ENCODE assay signal across 16 cellular contexts in the genomic region with DNA sequence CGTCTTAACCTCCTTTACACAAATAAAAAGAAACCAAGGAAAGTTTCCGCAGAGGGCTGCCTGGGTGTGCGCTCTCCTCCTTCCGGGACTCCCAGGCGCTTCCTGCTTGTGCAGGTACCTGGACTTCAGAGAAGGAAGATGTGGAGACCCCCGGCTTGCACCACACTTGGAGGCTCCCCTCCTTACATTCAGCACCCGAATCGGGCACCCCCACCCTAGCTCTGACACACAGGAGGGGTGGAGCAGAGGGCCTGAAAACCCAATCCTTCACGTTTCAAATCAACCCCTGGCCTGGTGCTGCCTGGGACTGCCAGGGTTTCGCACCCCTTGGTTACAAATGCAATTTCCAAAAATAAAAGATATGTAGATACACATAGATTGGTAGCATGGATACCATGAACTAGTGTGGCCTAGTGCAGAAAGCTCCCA. TPM values are rescaled to one million over a fixed set of nuclear protein-coding genes. Genes with fewer than 3 reads are reported as not detected.
DNase-seq lines count a peak whose midpoint lies in the region; TF ChIP-seq lines count a peak whose summit lies in the region.
"Had no signal": no experiment of that assay in that cellular context is flagged by ENCODE, and none has a peak within 500 bp of the region (broad histone marks: within the 10 kb centered on the region; RNA-seq: fewer than 3 reads in every experiment).

No MANE protein-coding gene starts in this region.

- peak overlapping the region; percentile 96 for H3K4me2 ChIP-seq in smooth muscle cell

- H3K4me3 ChIP-seq in HUES64 (ENCODE audit: low read length) (peak overlapping the region; percentile 38), iPS-18a (ENCODE audit: low read length) (peak overlapping the region; percentile 15), smooth muscle cell (no peak overlapping the region), Caco-2 (ENCODE audit: low read depth, low read length) (no peak overlapping the region)

- no peaks in the 10 kb centered on the region for H3K9me3 Mint-ChIP-seq in activated T-cell treated with anti-CD3 and anti-CD28 coated beads, Interleukin-2, amount 50 U/mL, for 24 hours
- H3K9me3 Mint-ChIP-seq in Caco-2 (ENCODE audit: unreplicated experiment) = no peaks in the 10 kb centered on the region

- H3K27me3 ChIP-seq in HUES64 (ENCODE audit: insufficient read depth, low read length) (peaks cover 97% of the 10 kb centered on the region), iPS-18a (ENCODE audit: control insufficient read depth, insufficient read depth, low read length) (peaks cover 99% of the 10 kb centered on the region), smooth muscle cell (ENCODE audit: low read depth) (peaks cover 91% of the 10 kb centered on the region), Caco-2 (replicated peaks; ENCODE audit: control insufficient read depth, insufficient read depth, low read length) (no peaks in the 10 kb centered on the region)

- peaks cover 13% of the 10 kb centered on the region for H4K20me1 ChIP-seq in smooth muscle cell (ENCODE audit: low read depth)

- WGBS in HUES64 = 59% methylated on average over 10 of the region's 10 CpGs
- WGBS in smooth muscle cell (ENCODE audit: low lambda C conversion rate) = 44% methylated on average over 10 of the region's 10 CpGs

- intact Hi-C loops in Caco-2 (cut with micrococcal nuclease; ENCODE audit: unreplicated experiment) = loop anchor here (10.0 kb wide), 2 partner anchors 136 to 296 kb away; no protein-coding TSS in a partner anchor

- no peaks in the 10 kb centered on the region for H3K79me2 ChIP-seq in smooth muscle cell (ENCODE audit: low read depth)

- H3K36me3 Mint-ChIP-seq in activated T-cell treated with anti-CD3 and anti-CD28 coated beads, Interleukin-2, amount 50 U/mL, for 24 hours (ENCODE audit: low read depth) = no peaks in the 10 kb centered on the region
- H3K36me3 Mint-ChIP-seq in Caco-2 (ENCODE audit: insufficient read depth, unreplicated experiment) = peaks cover 7% of the 10 kb centered on the region

- CTCF ChIA-PET in Caco-2 (lab: Charles Lee) = no interaction called here

- POLR2A ChIA-PET in Caco-2 (lab: Charles Lee) = no interaction called here

- H3K4me1 Mint-ChIP-seq in activated T-cell treated with anti-CD3 and anti-CD28 coated beads, Interleukin-2, amount 50 U/mL, for 24 hours (ENCODE audit: low read depth) = peaks cover 54% of the 10 kb centered on the region
- H3K4me1 Mint-ChIP-seq in Caco-2 (ENCODE audit: low read depth, unreplicated experiment) = no peaks in the 10 kb centered on the region

- H3K4me3 Mint-ChIP-seq in activated T-cell treated with anti-CD3 and anti-CD28 coated beads, Interleukin-2, amount 50 U/mL, for 24 hours = no peak overlapping the region
- H3K4me3 Mint-ChIP-seq in Caco-2 (ENCODE audit: unreplicated experiment) = no peak overlapping the region

- BruUV-seq in Caco-2 (replicated peaks; lab: Mats Ljungman, UMichigan) = no TSS peak

- H3K36me3 ChIP-seq in HUES64 (ENCODE audit: insufficient read depth, low read length) = no peaks in the 10 kb centered on the region
- no peaks in the 10 kb centered on the region for H3K36me3 ChIP-seq in iPS-18a (ENCODE audit: control insufficient read depth, low read depth, low read length)
- no peaks in the 10 kb centered on the region for H3K36me3 ChIP-seq in smooth muscle cell (ENCODE audit: low read depth)
- H3K36me3 ChIP-seq in Caco-2 (ENCODE audit: control insufficient read depth, insufficient read depth, low read length) = no peaks in the 10 kb centered on the region
- H3K36me3 ChIP-seq: gastrocnemius medialis, upper lobe of right lung had no signal

- H3K4me1 ChIP-seq in HUES64 (ENCODE audit: insufficient read depth, low read length) (peaks cover 16% of the 10 kb centered on the region), iPS-18a (ENCODE audit: control insufficient read depth, low read depth, low read length) (peaks cover 7% of the 10 kb centered on the region), smooth muscle cell (ENCODE audit: low read depth) (peaks cover 26% of the 10 kb centered on the region), Caco-2 (no peaks in the 10 kb centered on the region)

- H3K9me3 ChIP-seq in HUES64 (ENCODE audit: insufficient read depth, low read depth, low read length) (no peaks in the 10 kb centered on the region), iPS-18a (ENCODE audit: control insufficient read depth, low read depth, low read length) (no peaks in the 10 kb centered on the region), smooth muscle cell (replicated peaks; ENCODE audit: low read depth) (no peaks in the 10 kb centered on the region), Caco-2 (no peaks in the 10 kb centered on the region)
- H3K9me3 ChIP-seq: gastrocnemius medialis, upper lobe of right lung had no signal

- no peak for DNase-seq in activated T-cell treated with anti-CD3 and anti-CD28 coated beads, Interleukin-2, amount 50 U/mL, for 24 hours
- DNase-seq in activated T-cell treated with anti-CD3 and anti-CD28 coated beads for 4 hours (no peak), smooth muscle cell (lab: John Stamatoyannopoulos, UW; ENCODE audit: unreplicated experiment) (no peak), middle frontal gyrus (ENCODE audit: extremely low spot score, low spot score) (no peak), NCI-H69 (lab: John Stamatoyannopoulos, UW) (no peak), Caco-2 (no peak)
- DNase-seq: gastrocnemius medialis, immature natural killer cell, NCI-H2171, small intestine, upper lobe of right lung had no signal

- peak overlapping the region; percentile 40 for H3K27ac Mint-ChIP-seq in activated T-cell treated with anti-CD3 and anti-CD28 coated beads, Interleukin-2, amount 50 U/mL, for 24 hours
- no peak overlapping the region for H3K27ac Mint-ChIP-seq in Caco-2 (ENCODE audit: unreplicated experiment)
- H3K27ac Mint-ChIP-seq: activated B cell treated with CpG ODN at 0.5 μM for 24 hours; immature natural killer cell; stimulated activated effector memory CD8-positive, alpha-beta T cell treated with anti-CD3 and anti-CD28 coated beads, Interleukin-12 subunit alpha, Interleukin-12 subunit beta, amount 100 ng/mL, for 72 hours had no signal

- TF ChIP-seq CTCF in smooth muscle cell (IDR thresholded peaks at IDR 0.05; ENCODE audit: borderline replicate concordance, insufficient read depth, poor library complexity, severe bottlenecking) (no peak), Caco-2 (IDR thresholded peaks at IDR 0.05; ENCODE audit: insufficient read depth in 1 of 2, low read depth in 1 of 2, low read length in 1 of 2, severe bottlenecking in 1 of 2, unreplicated experiment in 1 of 2) (no peak)

- peaks cover 90% of the 10 kb centered on the region for H3K27me3 Mint-ChIP-seq in activated T-cell treated with anti-CD3 and anti-CD28 coated beads, Interleukin-2, amount 50 U/mL, for 24 hours
- peaks cover 4% of the 10 kb centered on the region for H3K27me3 Mint-ChIP-seq in Caco-2 (ENCODE audit: insufficient read depth, unreplicated experiment)

- H2AFZ ChIP-seq in smooth muscle cell (ENCODE audit: low read depth) = no peak overlapping the region

- H3K27ac ChIP-seq in HUES64 (ENCODE audit: low read depth, low read length) = no peak overlapping the region
- H3K27ac ChIP-seq in iPS-18a (ENCODE audit: low read length) = no peak overlapping the region
- no peak overlapping the region for H3K27ac ChIP-seq in smooth muscle cell (ENCODE audit: low read depth)
- H3K27ac ChIP-seq: gastrocnemius medialis, upper lobe of right lung had no signal

- H3K9ac ChIP-seq in HUES64 (ENCODE audit: low read depth, low read length) (no peak overlapping the region), iPS-18a (ENCODE audit: low read length) (no peak overlapping the region), smooth muscle cell (ENCODE audit: low read depth) (no peak overlapping the region)

- peaks cover 3% of the 10 kb centered on the region for H3F3A ChIP-seq in smooth muscle cell (ENCODE audit: low read depth)

RNA-seq across cellular contexts. Expression of a gene that starts 3.1 kb away (rescaled TPM):
- 1.6 TPM for polyA plus RNA-seq in HUES64 (2013, experiment 1 of 2)
- polyA plus RNA-seq in HUES64 (2013, experiment 2 of 2) = 1.9 TPM
- total RNA-seq in smooth muscle cell (3.6 and 4.4 TPM in 2 replicates), Caco-2 (2022) (1.7 and 2.4 TPM in 2 replicates)
- 4.0 and 6.7 TPM in 2 replicates for polyA plus RNA-seq in smooth muscle cell
- total RNA-seq: activated B cell treated with CpG ODN at 0.5 μM for 24 hours, endothelial cell of umbilical vein, gastrocnemius medialis, upper lobe of right lung had no signal
- polyA plus RNA-seq: endothelial cell of umbilical vein, immature natural killer cell had no signal

RNA-seq across cellular contexts. Expression of a gene that starts 57.0 kb away (rescaled TPM):
- 21.0 TPM for polyA plus RNA-seq in HUES64 (2013, experiment 1 of 2)
- 24.9 TPM for polyA plus RNA-seq in HUES64 (2013, experiment 2 of 2)
- total RNA-seq in smooth muscle cell (37.2 and 40.7 TPM in 2 replicates), Caco-2 (2022) (12.7 and 14.5 TPM in 2 replicates)
- polyA plus RNA-seq in smooth muscle cell = 32.8 and 36.8 TPM in 2 replicates

Comparison
In these comparisons a context has a peak if more than half of its experiments do, and no peak if none do; other contexts are left out.
1. H3K4me3 ChIP-seq: peak in HUES64 (single experiment) and iPS-18a (single experiment); none in smooth muscle cell (single experiment) and Caco-2 (single experiment).